In the genomic region with DNA sequence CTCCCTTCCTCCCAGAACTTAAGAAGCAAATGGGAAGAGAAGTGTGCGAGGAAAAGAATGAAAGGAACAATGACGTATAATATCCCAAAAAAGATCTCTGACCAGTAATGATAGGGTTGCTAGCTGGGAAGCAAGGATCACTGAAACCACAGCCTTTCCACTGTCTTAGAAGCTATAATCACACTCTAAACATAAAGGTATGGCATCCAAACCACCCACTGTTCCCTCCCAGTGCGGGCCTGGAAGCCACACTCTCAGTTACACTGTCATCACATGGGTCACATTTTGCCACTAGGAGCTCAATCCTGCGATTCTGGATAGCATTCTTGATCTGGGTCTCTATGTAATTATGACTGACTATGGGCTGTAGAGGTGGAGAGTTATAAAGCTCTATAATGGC, we compare ENCODE assay signal across 20 cellular contexts.
"Had no signal": no experiment of that assay in that cellular context is flagged by ENCODE, and none has a peak within 500 bp of the region (broad histone marks: within the 10 kb centered on the region; RNA-seq: fewer than 3 reads in every experiment).

No MANE protein-coding gene starts in this region.

- H3K4me1 Mint-ChIP-seq: activated naive CD4-positive, alpha-beta T cell treated with anti-CD3 and anti-CD28 coated beads, Interleukin-2, amount 10 ng/mL, durations not matched to agents 7 days and 5 days; activated naive CD8-positive, alpha-beta T cell treated with anti-CD3 and anti-CD28 coated beads, Interleukin-2, amount 50 U/mL, for 24 hours had no signal

- H3K9me3 Mint-ChIP-seq: activated CD8-positive, alpha-beta T cell treated with anti-CD3 and anti-CD28 coated beads for 36 hours; activated naive CD4-positive, alpha-beta T cell treated with anti-CD3 and anti-CD28 coated beads, Interleukin-2, amount 10 ng/mL, durations not matched to agents 7 days and 5 days; activated naive CD8-positive, alpha-beta T cell treated with anti-CD3 and anti-CD28 coated beads, Interleukin-2, amount 50 U/mL, for 24 hours; naive B cell had no signal

- H3K4me3 Mint-ChIP-seq: activated CD8-positive, alpha-beta T cell treated with anti-CD3 and anti-CD28 coated beads for 36 hours; activated naive CD4-positive, alpha-beta T cell treated with anti-CD3 and anti-CD28 coated beads, Interleukin-2, amount 10 ng/mL, durations not matched to agents 7 days and 5 days; activated naive CD8-positive, alpha-beta T cell treated with anti-CD3 and anti-CD28 coated beads, Interleukin-2, amount 50 U/mL, for 24 hours; naive B cell had no signal

- H3K36me3 Mint-ChIP-seq: activated naive CD4-positive, alpha-beta T cell treated with anti-CD3 and anti-CD28 coated beads, Interleukin-2, amount 10 ng/mL, durations not matched to agents 7 days and 5 days; naive B cell had no signal

- H3K27me3 ChIP-seq: breast epithelium, heart right ventricle, left lung, thyroid gland, uterus had no signal

- H3K9me3 ChIP-seq: breast epithelium, heart right ventricle, left lung, thyroid gland, uterus had no signal

- H3K27ac Mint-ChIP-seq: activated CD8-positive, alpha-beta T cell treated with anti-CD3 and anti-CD28 coated beads for 36 hours; activated naive CD4-positive, alpha-beta T cell treated with anti-CD3 and anti-CD28 coated beads, Interleukin-2, amount 10 ng/mL, durations not matched to agents 7 days and 5 days; activated naive CD8-positive, alpha-beta T cell treated with anti-CD3 and anti-CD28 coated beads, Interleukin-2, amount 50 U/mL, for 24 hours; naive B cell had no signal

- H3K4me3 ChIP-seq: breast epithelium, heart right ventricle, left lung, thyroid gland, uterus had no signal

- H3K79me2 ChIP-seq: parathyroid adenoma had no signal

- H3K27ac ChIP-seq: breast epithelium, heart right ventricle, left lung, parathyroid adenoma, thyroid gland, uterus had no signal

- H3K4me1 ChIP-seq: breast epithelium, parathyroid adenoma had no signal

- H3K9ac ChIP-seq: parathyroid adenoma had no signal

- H3K27me3 Mint-ChIP-seq: activated CD8-positive, alpha-beta T cell treated with anti-CD3 and anti-CD28 coated beads for 36 hours; activated naive CD8-positive, alpha-beta T cell treated with anti-CD3 and anti-CD28 coated beads, Interleukin-2, amount 50 U/mL, for 24 hours; naive B cell had no signal

- DNase-seq: activated CD4-positive, alpha-beta T cell treated with anti-CD3 and anti-CD28 coated beads for 48 hours; activated CD4-positive, CD25-positive, alpha-beta regulatory T cell; activated CD8-positive, alpha-beta T cell treated with anti-CD3 and anti-CD28 coated beads for 36 hours; activated naive CD4-positive, alpha-beta T cell treated with anti-CD3 and anti-CD28 coated beads, Interleukin-2, amount 10 ng/mL, durations not matched to agents 7 days and 5 days; activated naive CD8-positive, alpha-beta T cell treated with anti-CD3 and anti-CD28 coated beads, Interleukin-2, amount 50 U/mL, for 24 hours; activated T-cell treated with anti-CD3 and anti-CD28 coated beads, Interleukin-2, amount 50 U/mL, for 1 hour; anterior cingulate cortex; effector CD4-positive, alpha-beta T cell; heart right ventricle; left lung; mammary epithelial cell; naive B cell; stimulated activated naive CD4-positive, alpha-beta T cell; T-helper 1 cell; T-helper 9 cell; thyroid gland; uterus had no signal

- ATAC-seq: activated CD8-positive, alpha-beta T cell treated with anti-CD3 and anti-CD28 coated beads for 36 hours; activated naive CD8-positive, alpha-beta T cell treated with anti-CD3 and anti-CD28 coated beads, Interleukin-2, amount 50 U/mL, for 24 hours; heart right ventricle; left lung; sciatic nerve had no signal

- H2AFZ ChIP-seq: parathyroid adenoma had no signal

- H3K36me3 ChIP-seq: breast epithelium, heart right ventricle, left lung, thyroid gland, uterus had no signal
